8 cellular contexts compared by ENCODE assay signal in the genomic region with DNA sequence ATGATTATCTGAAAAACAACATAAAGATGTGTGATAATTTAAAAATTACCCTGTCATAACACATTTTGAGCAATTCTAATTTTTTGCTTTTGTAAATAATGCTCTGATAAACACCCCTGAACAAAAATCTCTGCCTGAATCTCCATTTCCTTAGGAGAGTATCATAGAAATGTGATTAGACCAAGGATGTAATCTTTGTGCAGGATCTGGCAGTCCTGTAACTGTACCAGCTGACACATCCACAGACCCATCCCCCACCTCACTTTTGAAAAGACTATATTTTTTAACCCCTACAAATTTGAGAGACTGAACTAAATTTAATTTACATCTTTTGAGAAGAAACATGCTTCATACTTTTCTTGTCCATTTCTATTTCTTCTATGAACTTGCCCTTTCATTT.
"Had no signal": no experiment of that assay in that cellular context is flagged by ENCODE, and none has a peak within 500 bp of the region (broad histone marks: within the 10 kb centered on the region; RNA-seq: fewer than 3 reads in every experiment).

No MANE protein-coding gene starts in this region.

- H3K4me3 ChIP-seq: GM23338, HAP-1, K562 had no signal

- DNase-seq: H7, HFFc6, IMR-90 had no signal

- H3K27ac ChIP-seq: KMS-11 had no signal

- H3K36me3 ChIP-seq: HAP-1 had no signal

- H3K27ac Mint-ChIP-seq: GM23338, HFFc6 had no signal

- H2AFZ ChIP-seq: GM23338 had no signal

- H3K9ac ChIP-seq: KMS-11 had no signal

- H3K4me3 Mint-ChIP-seq: GM23338, HFFc6 had no signal

- H3K9me3 ChIP-seq: HAP-1 had no signal

- H3K4me2 ChIP-seq: GM23338, KMS-11 had no signal

- ATAC-seq: GM23338, HCT116, K562 had no signal

- H3K9me3 Mint-ChIP-seq: GM23338, HFFc6 had no signal
